ENCODE assay signal across 8 cellular contexts in genomic region chr5:149442563-149443182, GRCh38.
A peak's percentile ranks its signal among the peaks of the same experiment; 100 is the strongest.
DNase-seq lines count a peak whose midpoint lies in the region; ATAC-seq and TF ChIP-seq lines count a peak whose summit lies in the region.

No MANE protein-coding gene starts in this region.

- ATAC-seq in GM18861 (IDR thresholded peaks at IDR 0.05; ENCODE audit: unreplicated experiment), result peak; percentile 52
- peak; percentile 51 for ATAC-seq in HG03565 (IDR thresholded peaks at IDR 0.05; ENCODE audit: unreplicated experiment)
- ATAC-seq in RWPE2 (ENCODE audit: low read depth), result peak; percentile 57

- H3K4me1 ChIP-seq in RWPE2 (ENCODE audit: insufficient read depth, poor library complexity, severe bottlenecking) (peaks cover 38% of the 10 kb centered on the region), suprapubic skin (peaks cover 68% of the 10 kb centered on the region)

- no peak overlapping the region for H3K4me3 ChIP-seq in RWPE2 (ENCODE audit: severe bottlenecking)
- no peak overlapping the region for H3K4me3 ChIP-seq in suprapubic skin

- H3K9me3 ChIP-seq in RWPE2 (ENCODE audit: severe bottlenecking) (no peaks in the 10 kb centered on the region), suprapubic skin (no peaks in the 10 kb centered on the region)

- H3K36me3 ChIP-seq in RWPE2 (ENCODE audit: low read depth), result no peaks in the 10 kb centered on the region
- no peaks in the 10 kb centered on the region for H3K36me3 ChIP-seq in suprapubic skin

- H3K27me3 ChIP-seq in RWPE2 (ENCODE audit: insufficient read depth, poor library complexity, severe bottlenecking), result no peaks in the 10 kb centered on the region
- no peaks in the 10 kb centered on the region for H3K27me3 ChIP-seq in suprapubic skin

- DNase-seq in AG08396 (ENCODE audit: low spot score), result peak; percentile 83
- no peak for DNase-seq in RWPE2 (ENCODE audit: low spot score)
- DNase-seq in activated gamma-delta T cell (lab: John Stamatoyannopoulos, UW), result peak; percentile 31
- DNase-seq in foreskin melanocyte, result peak; percentile 67
- DNase-seq in occipital lobe (lab: John Stamatoyannopoulos, UW), result peak; percentile 64
- DNase-seq in suprapubic skin (ENCODE audit: low spot score in 2 of 2), result peak; percentile 85 to 89

- H3K27ac ChIP-seq in RWPE2 (ENCODE audit: poor library complexity, severe bottlenecking), result peak overlapping the region; percentile 80
- H3K27ac ChIP-seq in suprapubic skin, result peak overlapping the region; percentile 79

- no peak for TF ChIP-seq POLR2A in suprapubic skin (IDR thresholded peaks at IDR 0.05)

- TF ChIP-seq CTCF in RWPE2 (IDR thresholded peaks at IDR 0.05; ENCODE audit: poor library complexity, severe bottlenecking) (peak; percentile 99), suprapubic skin (IDR thresholded peaks at IDR 0.05) (peak; percentile 88 to 94)

- 28% methylated on average over 5 of the region's 17 CpGs for WGBS in suprapubic skin

- no peak for TF ChIP-seq EP300 in suprapubic skin (IDR thresholded peaks at IDR 0.05)
